In genomic region chr1:242023805-242024204, GRCh38 we compare ENCODE assay signal across 27 cellular contexts. TPM values are rescaled to one million over a fixed set of nuclear protein-coding genes. Genes with fewer than 3 reads are reported as not detected.
A peak's percentile ranks its signal among the peaks of the same experiment; 100 is the strongest.
DNase-seq lines count a peak whose midpoint lies in the region; ATAC-seq and TF ChIP-seq lines count a peak whose summit lies in the region.
"Had no signal": no experiment of that assay in that cellular context is flagged by ENCODE, and none has a peak within 500 bp of the region (broad histone marks: within the 10 kb centered on the region; RNA-seq: fewer than 3 reads in every experiment).

No MANE protein-coding gene starts in this region.

- H3K4me3 ChIP-seq in DOHH2 (ENCODE audit: low read length) (no peak overlapping the region), Karpas-422 (ENCODE audit: low read length) (no peak overlapping the region)
- no peak overlapping the region for H3K4me3 ChIP-seq in CD8-positive, alpha-beta T cell (ENCODE audit: low read depth, low read length)

- H3K36me3 Mint-ChIP-seq in memory B cell (no peaks in the 10 kb centered on the region), T-cell (no peaks in the 10 kb centered on the region)
- H3K36me3 Mint-ChIP-seq in CD8-positive, alpha-beta T cell: no peaks in the 10 kb centered on the region

- H3K4me2 ChIP-seq in DOHH2 (ENCODE audit: low read length): 0 out of 2 replicates have a peak overlapping the region, but pooled peaks have one; percentile 16
- peak overlapping the region; percentile 8 for H3K4me2 ChIP-seq in Karpas-422 (ENCODE audit: low read depth, low read length, poor library complexity, severe bottlenecking)
- H3K4me2 ChIP-seq: KMS-11, SK-N-SH had no signal

- POLR2A ChIA-PET in T-cell (lab: Charles Lee): no interaction called here
- POLR2A ChIA-PET in CD8-positive, alpha-beta T cell (lab: Charles Lee): no interaction called here

- no peak for TF ChIP-seq CTCF in DOHH2 (IDR thresholded peaks at IDR 0.05; ENCODE audit: low read depth, low read length, poor library complexity, severe bottlenecking)
- no peak for TF ChIP-seq CTCF in CD8-positive, alpha-beta T cell (IDR thresholded peaks at IDR 0.05)

- H2AFZ ChIP-seq in Karpas-422 (ENCODE audit: low read length): no peak overlapping the region

- intact Hi-C loops in CD8-positive, alpha-beta T cell (cut with DNase I, micrococcal nuclease): no loop called here

- peak; percentile 63 for ATAC-seq in GM21360 (IDR thresholded peaks at IDR 0.05; ENCODE audit: unreplicated experiment)
- peak; percentile 71 for ATAC-seq in memory B cell (ENCODE audit: low read depth)
- no peak for ATAC-seq in T-cell (replicated peaks in 1 of 4)
- ATAC-seq in HG03520 (IDR thresholded peaks at IDR 0.05; ENCODE audit: unreplicated experiment): no peak
- no peak for ATAC-seq in CD8-positive, alpha-beta T cell
- no peak for ATAC-seq in GM21515 (IDR thresholded peaks at IDR 0.05; ENCODE audit: unreplicated experiment)
- ATAC-seq: Panc1 had no signal

- H3K27ac ChIP-seq in DOHH2 (ENCODE audit: low read depth, low read length) (no peak overlapping the region), Karpas-422 (ENCODE audit: low read length) (peak overlapping the region; percentile 81)
- H3K27ac ChIP-seq in CD8-positive, alpha-beta T cell (ENCODE audit: low read depth, low read length): no peak overlapping the region
- H3K27ac ChIP-seq: C4-2B, KMS-11 had no signal

- H3K79me2 ChIP-seq in DOHH2 (ENCODE audit: control insufficient read depth, low read length) (no peaks in the 10 kb centered on the region), Karpas-422 (ENCODE audit: low read length) (no peaks in the 10 kb centered on the region)

- H4K20me1 ChIP-seq in DOHH2 (ENCODE audit: control insufficient read depth, insufficient read depth, low read depth, low read length) (no peaks in the 10 kb centered on the region), Karpas-422 (ENCODE audit: insufficient read depth, low read depth, low read length) (no peaks in the 10 kb centered on the region)

- no peaks in the 10 kb centered on the region for H3F3A ChIP-seq in DOHH2 (ENCODE audit: control insufficient read depth, insufficient read depth)

- H3K9me3 Mint-ChIP-seq in memory B cell: no peaks in the 10 kb centered on the region
- no peaks in the 10 kb centered on the region for H3K9me3 Mint-ChIP-seq in T-cell
- no peaks in the 10 kb centered on the region for H3K9me3 Mint-ChIP-seq in CD8-positive, alpha-beta T cell

- H3K27ac Mint-ChIP-seq in memory B cell: no peak overlapping the region
- no peak overlapping the region for H3K27ac Mint-ChIP-seq in T-cell
- H3K27ac Mint-ChIP-seq in CD8-positive, alpha-beta T cell: no peak overlapping the region

- H3K4me3 Mint-ChIP-seq in memory B cell (no peak overlapping the region), T-cell (no peak overlapping the region)
- no peak overlapping the region for H3K4me3 Mint-ChIP-seq in CD8-positive, alpha-beta T cell

- H3K4me1 ChIP-seq in DOHH2 (ENCODE audit: control insufficient read depth, low read length) (peaks cover 10% of the 10 kb centered on the region), Karpas-422 (ENCODE audit: low read length) (peaks cover 26% of the 10 kb centered on the region)
- no peaks in the 10 kb centered on the region for H3K4me1 ChIP-seq in CD8-positive, alpha-beta T cell (ENCODE audit: insufficient read depth, low read length)

- no peaks in the 10 kb centered on the region for H3K27me3 ChIP-seq in DOHH2 (ENCODE audit: control insufficient read depth, low read length)
- no peaks in the 10 kb centered on the region for H3K27me3 ChIP-seq in Karpas-422 (ENCODE audit: low read length)
- H3K27me3 ChIP-seq in CD8-positive, alpha-beta T cell (ENCODE audit: insufficient read depth, low read length): no peaks in the 10 kb centered on the region

- CTCF ChIA-PET in T-cell (lab: Charles Lee): no interaction called here
- CTCF ChIA-PET in CD8-positive, alpha-beta T cell (lab: Charles Lee): no interaction called here

- no peaks in the 10 kb centered on the region for H3K9me2 ChIP-seq in DOHH2 (replicated peaks; ENCODE audit: control insufficient read depth, low read length)
- no peaks in the 10 kb centered on the region for H3K9me2 ChIP-seq in Karpas-422 (replicated peaks; ENCODE audit: insufficient read depth, low read length)
- H3K9me2 ChIP-seq: SK-N-SH had no signal

- H3K4me1 Mint-ChIP-seq in memory B cell (peaks cover 7% of the 10 kb centered on the region), T-cell (no peaks in the 10 kb centered on the region)
- no peaks in the 10 kb centered on the region for H3K4me1 Mint-ChIP-seq in CD8-positive, alpha-beta T cell (ENCODE audit: low read depth)

- no peaks in the 10 kb centered on the region for H3K36me3 ChIP-seq in DOHH2 (ENCODE audit: control insufficient read depth, low read length)
- no peaks in the 10 kb centered on the region for H3K36me3 ChIP-seq in Karpas-422 (ENCODE audit: insufficient read depth, low read length)
- no peaks in the 10 kb centered on the region for H3K36me3 ChIP-seq in CD8-positive, alpha-beta T cell (ENCODE audit: insufficient read depth, low read length)

- DNase-seq in Karpas-422: peak; percentile 94
- DNase-seq in memory B cell (ENCODE audit: low spot score in 2 of 2): no peak
- no peak for DNase-seq in T-cell
- no peak for DNase-seq in CD8-positive, alpha-beta T cell
- DNase-seq: AML-193; DMS53; EL; GF-D8; H7; NCI-H1092 treated with DMSO at 0.1 percent for 48 hours; NCI-H1436 treated with DMSO at 0.1 percent for 48 hours; NCI-H2029 treated with DMSO at 0.1 percent for 48 hours; NCI-H226; NCI-H524; NCI-H774; NK-92 treated with Interleukin-12 subunit alpha and Interleukin-12 subunit beta, amount 100 ng/mL, for 24 hours; SIG-M5; SK-N-SH had no signal

- H3K9ac ChIP-seq in Karpas-422 (ENCODE audit: low read length): no peak overlapping the region
- H3K9ac ChIP-seq: KMS-11, SK-N-SH had no signal

- H3K27me3 Mint-ChIP-seq in memory B cell (no peaks in the 10 kb centered on the region), T-cell (peaks cover 3 to 5% of the 10 kb centered on the region in 2 donors)
- H3K27me3 Mint-ChIP-seq in CD8-positive, alpha-beta T cell (ENCODE audit: low read depth): peaks cover 9% of the 10 kb centered on the region

- H3K9me3 ChIP-seq in DOHH2 (ENCODE audit: control insufficient read depth, insufficient read depth, low read length): no peaks in the 10 kb centered on the region
- no peaks in the 10 kb centered on the region for H3K9me3 ChIP-seq in Karpas-422 (ENCODE audit: low read length)
- no peaks in the 10 kb centered on the region for H3K9me3 ChIP-seq in CD8-positive, alpha-beta T cell (ENCODE audit: low read length)
- H3K9me3 ChIP-seq: SK-N-SH had no signal

RNA-seq across cellular contexts. Expression of gene MAP1LC3C, which starts 24.9 kb away (rescaled TPM):
- 0.67 and 2.2 TPM in 2 replicates for total RNA-seq in Karpas-422 (2014; rRNA removed; shearing (Covaris generic); ENCODE audit: low replicate concordance)
- not detected for total RNA-seq in T-cell
- total RNA-seq in CD8-positive, alpha-beta T cell: not detected
- total RNA-seq: M059J; T-helper 2 cell treated with Interferon-gamma antibody and Interleukin-4, amounts not matched to agents 100 ng/mL and 5 ng/mL, for 36 hours had no signal

Comparison
In these comparisons a context has a peak if more than half of its experiments do, and no peak if none do; other contexts are left out.
1. ATAC-seq: peak in GM21360 (single experiment) and memory B cell (single experiment); none in T-cell (0 of 4), HG03520 (single experiment), CD8-positive, alpha-beta T cell (single experiment) and GM21515 (single experiment).